8 cellular contexts compared by ENCODE assay signal in the genomic region with DNA sequence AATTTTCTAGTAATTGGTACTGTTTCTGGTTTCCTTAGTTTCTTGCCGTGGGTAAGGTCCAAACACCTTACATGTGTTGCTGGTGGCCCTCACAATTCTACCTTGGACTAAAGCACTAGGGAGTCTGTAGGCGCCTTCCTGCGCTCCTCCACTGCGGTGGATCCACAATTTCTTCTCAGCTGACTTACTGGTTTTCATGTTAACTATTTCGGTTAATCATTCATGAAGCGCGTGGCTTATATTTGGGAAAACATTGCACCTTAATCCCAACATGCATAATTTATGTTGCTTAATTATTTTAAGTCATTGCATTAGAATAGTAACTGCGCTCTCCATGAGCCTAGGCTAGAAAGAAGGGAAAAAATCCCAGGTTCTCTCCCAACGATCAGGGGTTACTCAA. TPM values are rescaled to one million over a fixed set of nuclear protein-coding genes. Genes with fewer than 3 reads are reported as not detected.
DNase-seq lines count a peak whose midpoint lies in the region; TF ChIP-seq lines count a peak whose summit lies in the region.

No MANE protein-coding gene starts in this region.

- H4K20me1 ChIP-seq in OCI-LY3 (ENCODE audit: insufficient read depth, low read length) (peaks cover 11% of the 10 kb centered on the region), neural progenitor cell (ENCODE audit: low read depth) (peaks cover 26% of the 10 kb centered on the region)

- H3K4me3 ChIP-seq in GM06990 (replicated peaks; ENCODE audit: low read depth, low read length) (peak overlapping the region; percentile 87), OCI-LY3 (ENCODE audit: low read length) (peak overlapping the region; percentile 88), endocrine pancreas (ENCODE audit: control insufficient read depth, insufficient read depth, low read length) (peak overlapping the region; percentile 76), neural progenitor cell (peak overlapping the region; percentile 77)

- no peaks in the 10 kb centered on the region for H3K27me3 Mint-ChIP-seq in neural progenitor cell (ENCODE audit: insufficient read depth, low read depth)

- H3K4me1 ChIP-seq in OCI-LY3 (ENCODE audit: low read length) (peaks cover 13% of the 10 kb centered on the region), endocrine pancreas (ENCODE audit: control insufficient read depth, insufficient read depth, low read length) (peaks cover 13% of the 10 kb centered on the region), neural progenitor cell (peaks cover 17% of the 10 kb centered on the region)

- H2AFZ ChIP-seq in OCI-LY3 (ENCODE audit: low read depth, low read length): peak overlapping the region; percentile 74
- peak overlapping the region; percentile 20 for H2AFZ ChIP-seq in neural progenitor cell (replicated peaks)

- H3K4me2 ChIP-seq in OCI-LY3 (ENCODE audit: low read length) (peak overlapping the region; percentile 89), neural progenitor cell (peak overlapping the region; percentile 96)

- TF ChIP-seq CTCF in GM06990 (IDR thresholded peaks at IDR 0.05; ENCODE audit: insufficient read depth, low read length, poor library complexity, severe bottlenecking) (no peak), OCI-LY3 (IDR thresholded peaks at IDR 0.05; ENCODE audit: low read depth, low read length) (no peak), neural progenitor cell (IDR thresholded peaks at IDR 0.05) (no peak)

- peaks cover 20% of the 10 kb centered on the region for H3K4me1 Mint-ChIP-seq in neural progenitor cell

- peaks cover 2% of the 10 kb centered on the region for H3K36me3 Mint-ChIP-seq in neural progenitor cell

- H3K79me2 ChIP-seq in OCI-LY3 (ENCODE audit: low read length) (peaks cover 38% of the 10 kb centered on the region), neural progenitor cell (ENCODE audit: low read depth) (peaks cover 47% of the 10 kb centered on the region)

- H3K27me3 ChIP-seq in GM06990 (replicated peaks; ENCODE audit: control insufficient read depth, insufficient read depth, low read length) (no peaks in the 10 kb centered on the region), OCI-LY3 (ENCODE audit: low read depth, low read length) (peaks cover 24% of the 10 kb centered on the region; the same call in 1 of the 2 replicates), endocrine pancreas (ENCODE audit: control insufficient read depth, insufficient read depth, low read length) (no peaks in the 10 kb centered on the region), neural progenitor cell (no peaks in the 10 kb centered on the region)

- H3F3A ChIP-seq in neural progenitor cell (ENCODE audit: low read depth): peaks cover 23% of the 10 kb centered on the region

- peak overlapping the region; percentile 78 for H3K27ac Mint-ChIP-seq in neural progenitor cell

- H3K4me3 Mint-ChIP-seq in neural progenitor cell: peak overlapping the region; percentile 94

- H3K9me3 ChIP-seq in OCI-LY3 (ENCODE audit: insufficient read depth, low read length): no peaks in the 10 kb centered on the region
- H3K9me3 ChIP-seq in endocrine pancreas (ENCODE audit: control insufficient read depth, low read length): no peaks in the 10 kb centered on the region
- no peaks in the 10 kb centered on the region for H3K9me3 ChIP-seq in neural progenitor cell (ENCODE audit: low read depth)

- no peaks in the 10 kb centered on the region for H3K36me3 ChIP-seq in GM06990 (ENCODE audit: control insufficient read depth, insufficient read depth, low read length)
- H3K36me3 ChIP-seq in OCI-LY3 (replicated peaks; ENCODE audit: low read depth, low read length): no peaks in the 10 kb centered on the region
- H3K36me3 ChIP-seq in endocrine pancreas (ENCODE audit: control insufficient read depth, insufficient read depth, low read length): no peaks in the 10 kb centered on the region
- no peaks in the 10 kb centered on the region for H3K36me3 ChIP-seq in neural progenitor cell

- H3K9ac ChIP-seq in OCI-LY3 (ENCODE audit: low read length): peak overlapping the region; percentile 87
- H3K9ac ChIP-seq in endocrine pancreas (ENCODE audit: control insufficient read depth, insufficient read depth, low read length): peak overlapping the region; percentile 97
- peak overlapping the region; percentile 95 for H3K9ac ChIP-seq in neural progenitor cell

- H3K9me3 Mint-ChIP-seq in neural progenitor cell: no peaks in the 10 kb centered on the region

- H3K27ac ChIP-seq in OCI-LY3 (ENCODE audit: low read length) (peak overlapping the region; percentile 80), neural progenitor cell (peak overlapping the region; percentile 94)

- no peak for DNase-seq in GM06990 (ENCODE audit: extremely low read depth, insufficient read length)
- DNase-seq in neural progenitor cell (ENCODE audit: low spot score): peak; percentile 13
- no peak for DNase-seq in globus pallidus (ENCODE audit: low spot score)
- no peak for DNase-seq in effector CD4-positive, alpha-beta T cell
- DNase-seq in activated CD4-positive, alpha-beta T cell treated with anti-CD3 and anti-CD28 coated beads, Interleukin-2, amount 50 U/mL, for 48 hours: no peak
- DNase-seq in NCI-H2029 (lab: John Stamatoyannopoulos, UW): no peak

RNA-seq across cellular contexts. Expression of a gene that starts 37.7 kb away (rescaled TPM):
- 58.9 and 64.6 TPM in 2 replicates for total RNA-seq in neural progenitor cell (ENCODE audit: low replicate concordance)
